ENCODE assay signal across 8 cellular contexts in the genomic region with DNA sequence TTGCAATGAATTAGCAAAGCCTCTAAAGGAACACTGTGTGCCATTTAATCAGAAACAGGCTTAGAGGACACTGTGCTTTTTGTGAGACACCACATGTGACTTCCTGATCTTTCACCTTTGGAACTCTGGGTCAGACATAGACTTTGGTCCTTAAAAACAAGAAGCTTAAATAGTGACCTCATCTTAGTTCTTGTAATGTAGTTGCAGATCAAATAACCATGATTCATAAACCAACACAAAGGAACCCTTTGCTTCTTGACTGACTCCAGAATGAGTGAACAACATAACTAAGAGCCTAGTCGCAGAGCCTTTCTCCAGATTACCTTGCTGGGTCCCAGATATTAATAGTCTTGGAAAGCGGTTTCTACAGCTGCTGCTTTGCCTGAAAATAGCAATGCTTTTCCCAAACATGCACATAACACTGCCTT.
A peak's percentile ranks its signal among the peaks of the same experiment; 100 is the strongest.
DNase-seq lines count a peak whose midpoint lies in the region; ATAC-seq and TF ChIP-seq lines count a peak whose summit lies in the region.
"Not testable (repeated sequence)": the region's sequence is repeated elsewhere in the genome, so short reads cannot be mapped to it uniquely, and the experiment has no call there.

No MANE protein-coding gene starts in this region.

- intact Hi-C loops in mammary epithelial cell (cut with micrococcal nuclease); left ventricle myocardium inferior (cut with micrococcal nuclease); testis (cut with DNase I; ENCODE audit: low total_unique reads): not testable (repeated sequence)

- not testable (repeated sequence) for TF ChIP-seq CTCF in RWPE2 (IDR thresholded peaks at IDR 0.05; ENCODE audit: poor library complexity, severe bottlenecking); mammary epithelial cell (conservative IDR thresholded peaks at IDR 0.05 in 1 of 2, IDR thresholded peaks at IDR 0.05 in 1 of 2; ENCODE audit: extremely low read depth in 1 of 2, insufficient read depth in 1 of 2, low read depth in 1 of 2, low read length in 2 of 2); fibroblast of mammary gland (conservative IDR thresholded peaks at IDR 0.05; ENCODE audit: control insufficient read depth, insufficient read depth, low read depth, low read length); left ventricle myocardium inferior (IDR thresholded peaks at IDR 0.05; ENCODE audit: borderline replicate concordance); testis (IDR thresholded peaks at IDR 0.05)

- H3K4me3 ChIP-seq in RWPE2 (ENCODE audit: severe bottlenecking); mammary epithelial cell (replicated peaks in 1 of 3; ENCODE audit: insufficient read depth in 1 of 3, low read depth in 2 of 3, low read length in 3 of 3); fibroblast of mammary gland (ENCODE audit: control insufficient read depth, low read depth, low read length); left ventricle myocardium inferior; mesodermal cell (ENCODE audit: extremely low read depth, insufficient read depth, low read length, poor library complexity, severe bottlenecking); testis: not testable (repeated sequence)

- not testable (repeated sequence) for ATAC-seq in RWPE2 (ENCODE audit: low read depth)

- 52% methylated on average over 2 of the region's 2 CpGs for WGBS in mammary epithelial cell (ENCODE audit: low coverage, missing lambda C conversion rate)
- WGBS in mesodermal cell (ENCODE audit: insufficient coverage in 2 of 2), 2 experiments: 71 to 79% methylated on average over 1 to 2 of the region's 2 CpGs
- WGBS in testis, 2 donors: 33 to 41% methylated on average over 2 of the region's 2 CpGs

- H3K36me3 ChIP-seq in RWPE2 (ENCODE audit: low read depth); mammary epithelial cell (ENCODE audit: insufficient read depth, low read length); left ventricle myocardium inferior; mesodermal cell (ENCODE audit: control insufficient read depth, insufficient read depth, low read length); testis (ENCODE audit: low read depth, missing control alignments): not testable (repeated sequence)

- H3K9me3 ChIP-seq in RWPE2 (ENCODE audit: severe bottlenecking); mammary epithelial cell (replicated peaks; ENCODE audit: insufficient read depth, low read length); left ventricle myocardium inferior (replicated peaks); mesodermal cell (ENCODE audit: control insufficient read depth, low read length); testis: not testable (repeated sequence)

- BruUV-seq in mammary epithelial cell (replicated peaks; lab: Mats Ljungman, UMichigan): not testable (repeated sequence)

- H3K27me3 ChIP-seq in RWPE2 (ENCODE audit: insufficient read depth, poor library complexity, severe bottlenecking); mammary epithelial cell (ENCODE audit: insufficient read depth, low read length); left ventricle myocardium inferior (ENCODE audit: low read depth); testis: not testable (repeated sequence)

- H3K79me2 ChIP-seq in mammary epithelial cell (ENCODE audit: insufficient read depth, low read length): not testable (repeated sequence)

- H3K4me1 ChIP-seq in RWPE2 (ENCODE audit: insufficient read depth, poor library complexity, severe bottlenecking); mammary epithelial cell (ENCODE audit: insufficient read depth, low read length); mesodermal cell (ENCODE audit: control insufficient read depth, insufficient read depth, low read length, poor library complexity, severe bottlenecking); testis: not testable (repeated sequence)
- peaks cover 11% of the 10 kb centered on the region for H3K4me1 ChIP-seq in left ventricle myocardium inferior

- H3K27ac ChIP-seq in RWPE2 (ENCODE audit: poor library complexity, severe bottlenecking) (peak overlapping the region; percentile 63), left ventricle myocardium inferior (replicated peaks) (peak overlapping the region; percentile 69), mesodermal cell (ENCODE audit: low read depth, low read length, severe bottlenecking) (peak overlapping the region; percentile 59)
- not testable (repeated sequence) for H3K27ac ChIP-seq in mammary epithelial cell (ENCODE audit: insufficient read depth, low read depth, low read length); testis

- not testable (repeated sequence) for H3K4me2 ChIP-seq in mammary epithelial cell (ENCODE audit: insufficient read depth, low read depth, low read length)

- not testable (repeated sequence) for H2AFZ ChIP-seq in mammary epithelial cell (ENCODE audit: low read depth, low read length)

- peak; percentile 1 for DNase-seq in EH (ENCODE audit: low read depth)
- peak; percentile 77 for DNase-seq in HT1080 (ENCODE audit: low read depth)
- not testable (repeated sequence) for DNase-seq in RWPE2 (ENCODE audit: low spot score); left ventricle myocardium inferior
- peak; percentile 73 for DNase-seq in mammary epithelial cell
- DNase-seq in fibroblast of mammary gland (ENCODE audit: low read depth): peak; percentile 92
- DNase-seq in testis: peak; percentile 22

- in situ Hi-C loops in mammary epithelial cell (cut with MboI; ENCODE audit: low sequenced_read_pairs in 2 of 2): not testable (repeated sequence)

- TF ChIP-seq POLR2A in testis (IDR thresholded peaks at IDR 0.05): not testable (repeated sequence)

- CTCF ChIA-PET in mammary epithelial cell (lab: Charles Lee; ENCODE audit: low non-redundant PET): not testable (repeated sequence)

- dilution Hi-C loops in mammary epithelial cell (cut with HindIII; ENCODE audit: low sequenced_read_pairs): not testable (repeated sequence)

- H4K20me1 ChIP-seq in mammary epithelial cell (ENCODE audit: insufficient read depth, low read length): not testable (repeated sequence)

- H3K9ac ChIP-seq in mammary epithelial cell (ENCODE audit: insufficient read depth, low read length): not testable (repeated sequence)
